In the genomic region with DNA sequence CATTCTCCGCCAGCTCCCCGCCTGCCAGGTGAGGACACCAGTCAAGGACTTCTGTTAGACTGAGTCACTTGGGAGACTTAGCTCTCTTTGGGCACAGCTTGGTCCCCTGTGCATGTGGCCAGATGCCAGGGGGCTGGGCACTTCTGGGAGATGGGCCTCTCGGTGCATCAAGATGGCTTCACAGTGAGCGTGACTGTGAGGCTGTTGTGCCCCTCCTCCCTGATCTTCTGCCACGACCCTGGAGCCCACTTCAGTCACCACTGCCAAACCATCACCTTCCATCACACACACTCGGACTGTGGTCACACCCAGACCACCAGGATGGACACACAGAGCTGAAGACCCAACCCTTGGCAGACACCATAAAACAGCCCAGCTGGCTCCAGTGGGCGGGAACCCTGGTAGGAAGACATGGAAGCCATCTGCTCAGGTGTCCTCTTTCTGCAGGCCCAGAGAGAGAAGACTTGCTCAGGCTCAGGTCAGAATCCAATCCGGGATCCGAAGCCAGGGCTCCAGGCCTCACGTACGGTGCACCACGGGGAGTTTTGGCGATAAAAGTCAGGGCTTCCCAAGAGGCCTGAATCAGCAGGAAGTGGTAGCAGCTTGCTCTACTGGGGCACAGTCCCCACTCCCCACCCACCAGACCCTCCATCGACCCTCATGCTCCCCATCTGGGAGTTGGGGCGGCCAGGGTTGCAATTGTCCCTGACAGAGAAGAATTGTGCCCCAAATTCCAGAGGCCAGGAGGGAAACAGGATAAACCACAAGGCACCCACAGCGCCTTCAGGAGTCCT, we compare ENCODE assay signal across 2 cellular contexts.
TF ChIP-seq lines count a peak whose summit lies in the region.

No MANE protein-coding gene starts in this region.

TF ChIP-seq in K562, 482 proteins besides CTCF, POLR2A, EP300 and RAD21:
- TF ChIP-seq E2F3 (CRISPR knock-in tag; IDR thresholded peaks at IDR 0.05) (0 out of 2 replicates have a peak, but pooled peaks have one; percentile 35), RBM17 (IDR thresholded peaks at IDR 0.05; ENCODE audit: borderline replicate concordance, low read depth, low read length) (no peak), CBX8 (IDR thresholded peaks at IDR 0.05; ENCODE audit: borderline replicate concordance, extremely low read depth, low read depth, low read length, poor library complexity, severe bottlenecking) (no peak), TBP (optimal IDR thresholded peaks at IDR 0.05; ENCODE audit: low read depth, low read length) (no peak), ZNF263 (CRISPR knock-in tag; IDR thresholded peaks at IDR 0.05; ENCODE audit: borderline replicate concordance) (no peak)

TF ChIP-seq in WTC11, 78 proteins besides CTCF, POLR2A, EP300 and RAD21:
- no peak for TF ChIP-seq NFATC4 (CRISPR knock-in tag; IDR thresholded peaks at IDR 0.05)
- no peak for TF ChIP-seq ZNF263 (CRISPR knock-in tag; IDR thresholded peaks at IDR 0.05; ENCODE audit: low read depth)
- TF ChIP-seq SP1 (CRISPR knock-in tag; conservative IDR thresholded peaks at IDR 0.05): no peak
- TF ChIP-seq NFYB (CRISPR knock-in tag; conservative IDR thresholded peaks at IDR 0.05; ENCODE audit: low read depth): no peak
- TF ChIP-seq, protein P1, sequence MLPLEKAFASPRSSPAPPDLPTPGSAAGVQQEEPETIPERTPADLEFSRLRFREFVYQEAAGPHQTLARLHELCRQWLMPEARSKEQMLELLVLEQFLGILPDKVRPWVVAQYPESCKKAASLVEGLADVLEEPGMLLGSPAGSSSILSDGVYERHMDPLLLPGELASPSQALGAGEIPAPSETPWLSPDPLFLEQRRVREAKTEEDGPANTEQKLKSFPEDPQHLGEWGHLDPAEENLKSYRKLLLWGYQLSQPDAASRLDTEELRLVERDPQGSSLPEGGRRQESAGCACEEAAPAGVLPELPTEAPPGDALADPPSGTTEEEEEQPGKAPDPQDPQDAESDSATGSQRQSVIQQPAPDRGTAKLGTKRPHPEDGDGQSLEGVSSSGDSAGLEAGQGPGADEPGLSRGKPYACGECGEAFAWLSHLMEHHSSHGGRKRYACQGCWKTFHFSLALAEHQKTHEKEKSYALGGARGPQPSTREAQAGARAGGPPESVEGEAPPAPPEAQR (CRISPR knock-in tag; IDR thresholded peaks at IDR 0.05): no peak
- TF ChIP-seq, protein P2, sequence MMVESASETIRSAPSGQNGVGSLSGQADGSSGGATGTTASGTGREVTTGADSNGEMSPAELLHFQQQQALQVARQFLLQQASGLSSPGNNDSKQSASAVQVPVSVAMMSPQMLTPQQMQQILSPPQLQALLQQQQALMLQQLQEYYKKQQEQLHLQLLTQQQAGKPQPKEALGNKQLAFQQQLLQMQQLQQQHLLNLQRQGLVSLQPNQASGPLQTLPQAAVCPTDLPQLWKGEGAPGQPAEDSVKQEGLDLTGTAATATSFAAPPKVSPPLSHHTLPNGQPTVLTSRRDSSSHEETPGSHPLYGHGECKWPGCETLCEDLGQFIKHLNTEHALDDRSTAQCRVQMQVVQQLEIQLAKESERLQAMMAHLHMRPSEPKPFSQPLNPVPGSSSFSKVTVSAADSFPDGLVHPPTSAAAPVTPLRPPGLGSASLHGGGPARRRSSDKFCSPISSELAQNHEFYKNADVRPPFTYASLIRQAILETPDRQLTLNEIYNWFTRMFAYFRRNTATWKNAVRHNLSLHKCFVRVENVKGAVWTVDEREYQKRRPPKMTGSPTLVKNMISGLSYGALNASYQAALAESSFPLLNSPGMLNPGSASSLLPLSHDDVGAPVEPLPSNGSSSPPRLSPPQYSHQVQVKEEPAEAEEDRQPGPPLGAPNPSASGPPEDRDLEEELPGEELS (CRISPR knock-in tag; IDR thresholded peaks at IDR 0.05): no peak
- TF ChIP-seq NFE2L1 (CRISPR knock-in tag; IDR thresholded peaks at IDR 0.05): no peak
